Comparison of ENCODE assay signal across 1 cellular context in genomic region chr13:52428295-52428694, GRCh38.
TF ChIP-seq lines count a peak whose summit lies in the region.

No MANE protein-coding gene starts in this region.

TF ChIP-seq in K562, 482 proteins besides CTCF, POLR2A, EP300 and RAD21:
- TF ChIP-seq SOX6 (IDR thresholded peaks at IDR 0.05) (peak; percentile 55), ARID1B (IDR thresholded peaks at IDR 0.05) (peak; percentile 31; the same call in 1 of the 2 replicates), GTF2F1 (IDR thresholded peaks at IDR 0.05; ENCODE audit: low read depth, low read length) (no peak), E2F6 (IDR thresholded peaks at IDR 0.05; ENCODE audit: borderline replicate concordance in 1 of 2, extremely low read depth in 1 of 2, insufficient read depth in 1 of 2, insufficient read length in 1 of 2, low read depth in 1 of 2, low read length in 1 of 2, poor library complexity in 1 of 2, severe bottlenecking in 1 of 2) (no peak), CBFA2T3 (IDR thresholded peaks at IDR 0.05) (0 out of 2 replicates have a peak, but pooled peaks have one; percentile 30), MXD1 (CRISPR knock-in tag; IDR thresholded peaks at IDR 0.05; ENCODE audit: borderline replicate concordance, poor library complexity, severe bottlenecking) (no peak), GABPB1 (CRISPR knock-in tag; IDR thresholded peaks at IDR 0.05) (no peak), BRF1 (IDR thresholded peaks at IDR 0.05; ENCODE audit: borderline replicate concordance, extremely low read depth, insufficient read length) (no peak)
TF ChIP-seq in K562: peak in this region for 3.
